Comparison of ENCODE assay signal across 8 cellular contexts in genomic region chr6:107318100-107318736, GRCh38.
DNase-seq lines count a peak whose midpoint lies in the region; ATAC-seq, FAIRE-seq and TF ChIP-seq lines count a peak whose summit lies in the region.

No MANE protein-coding gene starts in this region.

- H3K27ac ChIP-seq in A549 = no peak overlapping the region

- CTCF ChIA-PET in A549 (lab: Yijun Ruan, JAX) = interaction anchor here (0.6 to 1.9 kb wide), 10 partner anchors 11 to 871 kb away, joined by 3 to 10 read pairs (median 4); no protein-coding TSS in a partner anchor

- H3K9me3 Mint-ChIP-seq in naive B cell = no peaks in the 10 kb centered on the region

- no peak overlapping the region for H3K4me2 ChIP-seq in A549

- no peaks in the 10 kb centered on the region for H3K9me3 ChIP-seq in A549

- no peak for FAIRE-seq in A549 (lab: Jason Lieb, UNC)

- peaks cover 14 to 21% (median 15%) of the 10 kb centered on the region in 3 donors for H3K4me1 Mint-ChIP-seq in naive B cell

- 55% methylated on average over 9 of the region's 9 CpGs for WGBS in A549 (ENCODE audit: missing lambda C conversion rate)

- peak; percentile 57 for TF ChIP-seq CTCF in A549 (IDR thresholded peaks at IDR 0.05)
- TF ChIP-seq CTCF in GM12801 (IDR thresholded peaks at IDR 0.05; ENCODE audit: extremely low read depth, insufficient read length) = peak; percentile 4

- H3K27ac Mint-ChIP-seq in naive B cell = peak overlapping the region in 2 of 6 donors; percentile 47 to 60

- H3K27me3 Mint-ChIP-seq in naive B cell = no peaks in the 10 kb centered on the region

- H3K36me3 Mint-ChIP-seq in naive B cell = no peaks in the 10 kb centered on the region

- no peak for TF ChIP-seq POLR2A in A549 (IDR thresholded peaks at IDR 0.05; ENCODE audit: low read length)

- POLR2A ChIA-PET in A549 (lab: Yijun Ruan, JAX) = interaction anchor here (1.1 to 1.3 kb wide), 2 partner anchors 141 to 142 kb away, joined by 3 to 4 read pairs; partner anchors contain the start of gene PDSS2

- no peak for TF ChIP-seq EP300 in A549 (IDR thresholded peaks at IDR 0.05)

- TF ChIP-seq RAD21 in A549 (conservative IDR thresholded peaks at IDR 0.05 in 1 of 2, IDR thresholded peaks at IDR 0.05 in 1 of 2) = peak; percentile 61 to 68; a peak in 4 of 5 replicates

- H3K4me3 Mint-ChIP-seq in naive B cell = no peak overlapping the region

- DNase-seq in A549 (ENCODE audit: low read depth in 1 of 2, low spot score in 1 of 2) = peak; percentile 41 to 52
- DNase-seq in NCI-H146 (lab: John Stamatoyannopoulos, UW) = peak; percentile 66
- DNase-seq in UCSD-AML1 (lab: John Stamatoyannopoulos, UW; ENCODE audit: unreplicated experiment) = peak; percentile 27
- peak; percentile 21 for DNase-seq in naive B cell

- ATAC-seq in A549 (peak; percentile 92), HG02642 (IDR thresholded peaks at IDR 0.05; ENCODE audit: poor library complexity, unreplicated experiment) (peak; percentile 84), esophagus mucosa (peak; percentile 58), naive B cell (ENCODE audit: low read depth in 2 of 2) (peak; percentile 86 to 91), GM19397 (IDR thresholded peaks at IDR 0.05; ENCODE audit: unreplicated experiment) (no peak)

- no peak overlapping the region for H3K4me3 ChIP-seq in A549

- no peaks in the 10 kb centered on the region for H3K4me1 ChIP-seq in A549

TF ChIP-seq in A549, 52 proteins besides CTCF, POLR2A, EP300 and RAD21:
- TF ChIP-seq SMC3 (IDR thresholded peaks at IDR 0.05) = peak; percentile 59
- TF ChIP-seq EHF (CRISPR knock-in tag; IDR thresholded peaks at IDR 0.05) = no peak
- no peak for TF ChIP-seq FOSL2 (IDR thresholded peaks at IDR 0.05)
- TF ChIP-seq FOSL2 (CRISPR knock-in tag; IDR thresholded peaks at IDR 0.05) = no peak
- TF ChIP-seq CHD2 (IDR thresholded peaks at IDR 0.05; ENCODE audit: low read length, partially characterized antibody) = no peak
- TF ChIP-seq POLR2AphosphoS2 (conservative IDR thresholded peaks at IDR 0.05; ENCODE audit: low read length) = no peak
- no peak for TF ChIP-seq FOSB (CRISPR knock-in tag; IDR thresholded peaks at IDR 0.05)
